Comparison of ENCODE assay signal across 11 cellular contexts in the genomic region with DNA sequence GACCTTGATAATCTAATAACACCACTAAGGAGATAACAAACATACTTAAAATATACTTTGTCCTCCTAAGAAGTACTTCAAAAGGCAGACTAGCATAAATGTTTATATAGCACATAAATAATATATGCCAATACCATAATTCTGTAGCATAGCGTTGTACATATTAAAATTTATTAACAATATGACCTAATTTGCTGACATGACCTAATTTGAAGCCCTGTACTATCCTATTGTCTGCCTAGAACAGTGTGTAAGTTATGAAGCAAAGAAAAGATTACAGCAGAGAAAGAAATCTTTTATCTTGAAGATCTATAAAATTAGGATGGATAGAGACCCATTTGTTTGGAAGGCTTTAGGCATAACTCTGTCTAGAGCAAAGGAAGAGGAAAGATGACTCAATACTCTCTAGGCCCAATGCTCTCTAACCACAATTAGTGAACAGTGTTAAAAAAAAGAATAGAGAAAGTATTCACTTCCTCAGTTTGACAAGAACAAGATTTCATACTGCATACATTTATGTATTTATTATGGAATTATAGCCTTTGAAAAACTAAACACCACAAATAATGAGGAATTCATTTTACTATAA.
A peak's percentile ranks its signal among the peaks of the same experiment; 100 is the strongest.
DNase-seq lines count a peak whose midpoint lies in the region; ATAC-seq and TF ChIP-seq lines count a peak whose summit lies in the region.
"Had no signal": no experiment of that assay in that cellular context is flagged by ENCODE, and none has a peak within 500 bp of the region (broad histone marks: within the 10 kb centered on the region; RNA-seq: fewer than 3 reads in every experiment).

No MANE protein-coding gene starts in this region.

- TF ChIP-seq CTCF in choroid plexus epithelial cell (conservative IDR thresholded peaks at IDR 0.05; ENCODE audit: low read depth, low read length) (no peak), mucosa of descending colon (IDR thresholded peaks at IDR 0.05) (no peak), gastroesophageal sphincter (IDR thresholded peaks at IDR 0.05) (no peak)

- H4K20me1 ChIP-seq in BLaER1 treated with 17β-estradiol and CSF1 and Interleukin-3, amounts not matched to agents 10 nM and 100 nM, result no peaks in the 10 kb centered on the region

- peak overlapping the region in 8 of 11 experiments; percentile 20 to 82 (median 64); a peak in 13 of 22 replicates for H3K4me2 ChIP-seq in BLaER1 treated with 17β-estradiol and CSF1 and Interleukin-3, amounts not matched to agents 10 nM and 100 nM

- H3K36me3 ChIP-seq in BLaER1 treated with 17β-estradiol and CSF1 and Interleukin-3, amounts not matched to agents 10 nM and 100 nM, result peaks cover 0 to 25% (median 21%) of the 10 kb centered on the region in 11 experiments; a peak in 18 of 22 replicates
- H3K36me3 ChIP-seq in mucosa of descending colon (ENCODE audit: low read depth) (no peaks in the 10 kb centered on the region), gastroesophageal sphincter (peaks cover 0 to 18% of the 10 kb centered on the region in 2 donors)

- H3K9me3 Mint-ChIP-seq in activated T-cell treated with anti-CD3 and anti-CD28 coated beads, Interleukin-2, amount 50 U/mL, for 24 hours, result peaks cover 26% of the 10 kb centered on the region

- no peaks in the 10 kb centered on the region for H3K27me3 ChIP-seq in BLaER1 treated with 17β-estradiol and CSF1 and Interleukin-3, amounts not matched to agents 10 nM and 100 nM
- no peaks in the 10 kb centered on the region for H3K27me3 ChIP-seq in gastroesophageal sphincter

- no peak overlapping the region for H3K9ac ChIP-seq in BLaER1 treated with 17β-estradiol and CSF1 and Interleukin-3, amounts not matched to agents 10 nM and 100 nM

- H3K36me3 Mint-ChIP-seq in activated T-cell treated with anti-CD3 and anti-CD28 coated beads, Interleukin-2, amount 50 U/mL, for 24 hours (ENCODE audit: low read depth), result peaks cover 21% of the 10 kb centered on the region

- H3K4me3 Mint-ChIP-seq in activated T-cell treated with anti-CD3 and anti-CD28 coated beads, Interleukin-2, amount 50 U/mL, for 24 hours, result no peak overlapping the region
- H3K4me3 Mint-ChIP-seq: activated naive CD4-positive, alpha-beta T cell treated with anti-CD3 and anti-CD28 coated beads for 36 hours had no signal

- no peaks in the 10 kb centered on the region for H3K4me1 Mint-ChIP-seq in activated T-cell treated with anti-CD3 and anti-CD28 coated beads, Interleukin-2, amount 50 U/mL, for 24 hours (ENCODE audit: low read depth)

- no peak for TF ChIP-seq POLR2A in gastroesophageal sphincter (IDR thresholded peaks at IDR 0.05)

- in situ Hi-C loops in KBM-7 (cut with MboI; ENCODE audit: low pct_unique_long_range_greater_than_20kb, low sequenced_read_pairs), result no loop called here

- no peak for TF ChIP-seq EP300 in gastroesophageal sphincter (IDR thresholded peaks at IDR 0.05)

- H3K4me3 ChIP-seq in BLaER1 treated with 17β-estradiol and CSF1 and Interleukin-3, amounts not matched to agents 10 nM and 100 nM, result no peak overlapping the region
- H3K4me3 ChIP-seq in choroid plexus epithelial cell (ENCODE audit: low read depth, low read length) (no peak overlapping the region), mucosa of descending colon (no peak overlapping the region), gastroesophageal sphincter (no peak overlapping the region)

- H3K9me3 ChIP-seq in BLaER1 treated with 17β-estradiol and CSF1 and Interleukin-3, amounts not matched to agents 10 nM and 100 nM (replicated peaks in 1 of 11), result peaks cover 24 to 33% (median 27%) of the 10 kb centered on the region in 11 experiments
- H3K9me3 ChIP-seq in mucosa of descending colon, result peaks cover 8% of the 10 kb centered on the region
- peaks cover 0 to 18% (median 0%) of the 10 kb centered on the region in 3 donors for H3K9me3 ChIP-seq in gastroesophageal sphincter

- ATAC-seq in GM21447 (IDR thresholded peaks at IDR 0.05; ENCODE audit: unreplicated experiment) (peak; percentile 77), mucosa of descending colon (no peak), gastroesophageal sphincter (no peak)

- 50 to 71% methylated on average over 1 of the region's 1 CpG for WGBS in gastroesophageal sphincter (ENCODE audit: low coverage in 1 of 2), 2 donors

- DNase-seq in KBM-7 (peak; percentile 21), choroid plexus epithelial cell (ENCODE audit: low read depth) (peak; percentile 46), mucosa of descending colon (no peak)
- no peak for DNase-seq in activated T-cell treated with anti-CD3 and anti-CD28 coated beads, Interleukin-2, amount 50 U/mL, for 24 hours
- no peak for DNase-seq in activated CD8-positive, alpha-beta memory T cell treated with anti-CD3 and anti-CD28 coated beads, Interleukin-2, amount 50 U/mL, for 4 hours
- DNase-seq: activated naive CD4-positive, alpha-beta T cell treated with anti-CD3 and anti-CD28 coated beads for 36 hours; NCI-H446 treated with DMSO at 0.1 percent for 48 hours had no signal

- peaks cover 0 to 22% (median 21%) of the 10 kb centered on the region in 10 experiments; a peak in 16 of 20 replicates for H3K4me1 ChIP-seq in BLaER1 treated with 17β-estradiol and CSF1 and Interleukin-3, amounts not matched to agents 10 nM and 100 nM
- no peaks in the 10 kb centered on the region for H3K4me1 ChIP-seq in mucosa of descending colon (ENCODE audit: low read depth)
- no peaks in the 10 kb centered on the region for H3K4me1 ChIP-seq in gastroesophageal sphincter

- H3K27ac ChIP-seq in BLaER1 treated with 17β-estradiol and CSF1 and Interleukin-3, amounts not matched to agents 10 nM and 100 nM, result no peak overlapping the region
- H3K27ac ChIP-seq in gastroesophageal sphincter, result no peak overlapping the region
- H3K27ac ChIP-seq: C4-2B had no signal

- H3K27ac Mint-ChIP-seq in activated T-cell treated with anti-CD3 and anti-CD28 coated beads, Interleukin-2, amount 50 U/mL, for 24 hours, result no peak overlapping the region
- H3K27ac Mint-ChIP-seq: activated naive CD4-positive, alpha-beta T cell treated with anti-CD3 and anti-CD28 coated beads for 36 hours had no signal

- intact Hi-C loops in mucosa of descending colon (cut with DNase I, micrococcal nuclease), result no loop called here

- H3K27me3 Mint-ChIP-seq in activated T-cell treated with anti-CD3 and anti-CD28 coated beads, Interleukin-2, amount 50 U/mL, for 24 hours, result no peaks in the 10 kb centered on the region

Comparison
In these comparisons a context has a peak if more than half of its experiments do, and no peak if none do; other contexts are left out.
1. DNase-seq: peak in KBM-7 (single experiment) and choroid plexus epithelial cell (single experiment); none in activated T-cell treated with anti-CD3 and anti-CD28 coated beads, Interleukin-2, amount 50 U/mL, for 24 hours (single experiment), mucosa of descending colon (0 of 3) and activated CD8-positive, alpha-beta memory T cell treated with anti-CD3 and anti-CD28 coated beads, Interleukin-2, amount 50 U/mL, for 4 hours (single experiment).